In genomic region chr12:1808798-1809480, GRCh38 we compare ENCODE assay signal across 20 cellular contexts. TPM values are rescaled to one million over a fixed set of nuclear protein-coding genes. Genes with fewer than 3 reads are reported as not detected.
DNase-seq lines count a peak whose midpoint lies in the region; ATAC-seq and TF ChIP-seq lines count a peak whose summit lies in the region.
"Had no signal": no experiment of that assay in that cellular context is flagged by ENCODE, and none has a peak within 500 bp of the region (broad histone marks: within the 10 kb centered on the region; RNA-seq: fewer than 3 reads in every experiment).

No MANE protein-coding gene starts in this region.

- TF ChIP-seq CTCF in left ventricle myocardium inferior (IDR thresholded peaks at IDR 0.05; ENCODE audit: borderline replicate concordance) (no peak), coronary artery (IDR thresholded peaks at IDR 0.05) (no peak)

- DNase-seq in left ventricle myocardium inferior = peak; percentile 12
- DNase-seq in Right ventricle myocardium inferior (ENCODE audit: missing footprints) = no peak
- DNase-seq in SIG-M5 (lab: John Stamatoyannopoulos, UW) = peak; percentile 36
- DNase-seq in immature natural killer cell = peak; percentile 32 to 44 (median 39)
- no peak for DNase-seq in coronary artery (ENCODE audit: low spot score)
- no peak for DNase-seq in NCI-H2081 treated with DMSO at 0.1 percent for 48 hours (lab: John Stamatoyannopoulos, UW)
- DNase-seq in 8988T = no peak
- DNase-seq in inferior parietal cortex (ENCODE audit: extremely low spot score) = no peak
- DNase-seq: activated CD8-positive, alpha-beta memory T cell treated with anti-CD3 and anti-CD28 coated beads, Interleukin-2, amount 50 U/mL, for 48 hours; activated naive CD4-positive, alpha-beta T cell treated with anti-CD3 and anti-CD28 coated beads, Interleukin-2, amount 50 U/mL, for 16 hours; DMS 273 treated with DMSO at 0.1 percent for 48 hours; esophagus squamous epithelium; Kasumi-1; kidney glomerular epithelial cell; NCI-H1694; NCI-H524 treated with DMSO at 0.1 percent for 48 hours; stomach; SW 1271 had no signal

- H3K27ac ChIP-seq in left ventricle myocardium inferior (replicated peaks) (no peak overlapping the region), coronary artery (no peak overlapping the region)
- H3K27ac ChIP-seq: pancreas, stomach, vagina had no signal

- peaks cover 10% of the 10 kb centered on the region for H3K27me3 ChIP-seq in left ventricle myocardium inferior (ENCODE audit: low read depth)
- H3K27me3 ChIP-seq: pancreas, stomach, vagina had no signal

- no peaks in the 10 kb centered on the region for H3K9me3 ChIP-seq in left ventricle myocardium inferior (replicated peaks)
- H3K9me3 ChIP-seq: esophagus squamous epithelium, pancreas, stomach, vagina had no signal

- H3K4me3 ChIP-seq in left ventricle myocardium inferior = no peak overlapping the region
- no peak overlapping the region for H3K4me3 ChIP-seq in coronary artery
- H3K4me3 ChIP-seq: esophagus squamous epithelium, pancreas, stomach, vagina had no signal

- H3K27ac Mint-ChIP-seq in immature natural killer cell = peak overlapping the region; percentile 71 to 93 (median 80)

- H3K27me3 Mint-ChIP-seq in immature natural killer cell (ENCODE audit: low read depth in 3 of 3) = peaks cover 1 to 7% (median 5%) of the 10 kb centered on the region in 3 donors

- H3K4me3 Mint-ChIP-seq in immature natural killer cell = peak overlapping the region in 3 of 5 donors; percentile 10 to 71 (median 66)

- H3K4me1 ChIP-seq in left ventricle myocardium inferior = peaks cover 27% of the 10 kb centered on the region
- H3K4me1 ChIP-seq: pancreas, vagina had no signal

- ATAC-seq in Right ventricle myocardium inferior = no peak
- ATAC-seq: pancreas had no signal

- H3K36me3 Mint-ChIP-seq in immature natural killer cell = peaks cover 0 to 3% (median 0%) of the 10 kb centered on the region in 3 donors

- no peaks in the 10 kb centered on the region for H3K36me3 ChIP-seq in left ventricle myocardium inferior
- H3K36me3 ChIP-seq: esophagus squamous epithelium, pancreas, stomach, vagina had no signal

- no peaks in the 10 kb centered on the region for H3K9me3 Mint-ChIP-seq in immature natural killer cell

- intact Hi-C loops in left ventricle myocardium inferior (cut with micrococcal nuclease) = no loop called here
- intact Hi-C loops in Right ventricle myocardium inferior (cut with DNase I) = no loop called here

- peaks cover 28 to 71% of the 10 kb centered on the region in 2 donors for H3K4me1 Mint-ChIP-seq in immature natural killer cell

RNA-seq across cellular contexts. Expression of gene LRTM2, which starts 11.4 kb away (rescaled TPM):
- total RNA-seq in left ventricle myocardium inferior (not detected), Right ventricle myocardium inferior (not detected)
- polyA plus RNA-seq in immature natural killer cell = not detected
- total RNA-seq: esophagus squamous epithelium, pancreas, stomach, vagina had no signal
- polyA plus RNA-seq: pancreas had no signal

Comparison
In these comparisons a context has a peak if more than half of its experiments do, and no peak if none do; other contexts are left out.
1. DNase-seq: peak in left ventricle myocardium inferior (single experiment), SIG-M5 (single experiment) and immature natural killer cell (3 of 3); none in Right ventricle myocardium inferior (single experiment), coronary artery (single experiment), NCI-H2081 treated with DMSO at 0.1 percent for 48 hours (single experiment), 8988T (single experiment) and inferior parietal cortex (single experiment).